In the genomic region with DNA sequence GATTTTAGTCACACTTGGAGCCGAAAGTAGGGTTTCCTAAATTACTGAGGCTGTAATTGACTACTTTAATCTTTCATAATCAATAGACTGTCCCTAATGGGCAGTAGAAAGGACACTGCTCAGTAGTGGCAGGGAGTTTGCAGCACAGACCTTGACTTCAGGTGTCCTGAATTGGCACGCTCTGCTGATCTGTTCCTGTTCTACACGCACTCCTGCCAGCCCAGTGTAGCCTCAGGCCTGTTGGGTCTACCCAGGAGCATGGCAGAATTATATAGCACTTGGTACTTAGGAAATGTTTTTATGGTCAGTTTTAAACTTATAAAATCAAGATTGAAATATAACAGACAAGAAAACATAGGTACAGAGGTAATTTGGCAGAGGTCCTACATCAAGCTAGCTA, we compare ENCODE assay signal across 11 cellular contexts. TPM values are rescaled to one million over a fixed set of nuclear protein-coding genes. Genes with fewer than 3 reads are reported as not detected.
DNase-seq lines count a peak whose midpoint lies in the region; ATAC-seq, FAIRE-seq and TF ChIP-seq lines count a peak whose summit lies in the region.
"Had no signal": no experiment of that assay in that cellular context is flagged by ENCODE, and none has a peak within 500 bp of the region (broad histone marks: within the 10 kb centered on the region; RNA-seq: fewer than 3 reads in every experiment).

No MANE protein-coding gene starts in this region.

- H2AFZ ChIP-seq in GM23338 (no peak overlapping the region), K562 (ENCODE audit: low read depth, low read length) (no peak overlapping the region)

- peaks cover 40% of the 10 kb centered on the region for H3K36me3 Mint-ChIP-seq in GM23338 (ENCODE audit: low read depth)

- H3K9ac ChIP-seq in K562 (ENCODE audit: insufficient read depth in 1 of 2, low read depth in 2 of 2, low read length in 2 of 2) (peak overlapping the region in 1 of 2 experiments; percentile 18; a peak in 1 of 4 replicates), mesendoderm (ENCODE audit: low read length) (no peak overlapping the region)

- H3F3A ChIP-seq in GM23338 (replicated peaks; ENCODE audit: low read depth): peaks cover 33% of the 10 kb centered on the region

- CTCF ChIA-PET in A673 (lab: Charles Lee): interaction anchor here (1.0 kb wide), 1 partner anchor 21 kb away, joined by 4 read pairs; no protein-coding TSS in a partner anchor
- CTCF ChIA-PET in K562 (lab: Yijun Ruan, JAX; ENCODE audit: low intra/inter-chr PET ratio): interaction anchor here (0.8 to 2.3 kb wide), 2 partner anchors 115 to 132 kb away, joined by 3 to 11 read pairs; no protein-coding TSS in a partner anchor

- no peak overlapping the region for H3K4ac ChIP-seq in mesendoderm (ENCODE audit: low read depth, low read length)

- no peak overlapping the region for H2BK5ac ChIP-seq in mesendoderm (ENCODE audit: low read length)

- 95% methylated on average over 3 of the region's 3 CpGs for WGBS in K562 (ENCODE audit: insufficient coverage, low coverage, missing lambda C conversion rate)
- WGBS in mesendoderm (ENCODE audit: extremely low coverage, insufficient coverage, low lambda C conversion rate): no CpG with 5 or more reads among the region's 3 CpGs

- no peaks in the 10 kb centered on the region for H3K9me2 ChIP-seq in GM23338 (ENCODE audit: insufficient read depth)

- H2BK15ac ChIP-seq in mesendoderm (replicated peaks; ENCODE audit: low read depth): no peak overlapping the region

- TF ChIP-seq POLR2A in K562 (conservative IDR thresholded peaks at IDR 0.05): no peak

- DNase-seq in A673 (ENCODE audit: low spot score): no peak
- DNase-seq in GM23338 (ENCODE audit: low spot score): no peak
- no peak for DNase-seq in K562 (ENCODE audit: extremely low read depth in 1 of 4, low spot score in 3 of 4)
- DNase-seq in mesendoderm: no peak
- no peak for DNase-seq in COR-L47 (lab: John Stamatoyannopoulos, UW)
- DNase-seq in NCI-H446 treated with DMSO at 0.1 percent for 48 hours (lab: John Stamatoyannopoulos, UW): no peak
- DNase-seq in activated CD4-positive, alpha-beta T cell treated with anti-CD3 and anti-CD28 coated beads for 48 hours: no peak
- DNase-seq: brain microvascular endothelial cell, NCI-H2081 had no signal

- in situ Hi-C loops in K562 (cut with MboI): no loop called here

- H3K18ac ChIP-seq in mesendoderm (ENCODE audit: low read length): no peak overlapping the region

- H3K4me2 ChIP-seq in GM23338 (no peak overlapping the region), K562 (ENCODE audit: insufficient read depth, low read length) (no peak overlapping the region), mesendoderm (ENCODE audit: low read length) (no peak overlapping the region)

- no peaks in the 10 kb centered on the region for H3K9me1 ChIP-seq in K562 (ENCODE audit: control insufficient read depth, insufficient read depth, low read length)

- H3K56ac ChIP-seq in mesendoderm (ENCODE audit: low read length): peak overlapping the region; percentile 43

- no peak overlapping the region; the same call in 1 of the 2 replicates for H3K27ac Mint-ChIP-seq in GM23338

- no peak overlapping the region for H2BK120ac ChIP-seq in mesendoderm (ENCODE audit: low read depth, low read length)

- POLR2A ChIA-PET in A673 (lab: Charles Lee; ENCODE audit: low non-redundant PET) (no interaction called here), K562 (lab: Yijun Ruan, JAX) (interaction anchor here (0.6 to 3.5 kb wide), 11 partner anchors 8 to 218 kb away, joined by 3 to 29 read pairs (median 3); a partner anchor contains a TSS)

- TF ChIP-seq RAD21 in K562 (CRISPR knock-in tag; conservative IDR thresholded peaks at IDR 0.05 in 1 of 2, IDR thresholded peaks at IDR 0.05 in 1 of 2): no peak

- H3K79me2 ChIP-seq in GM23338 (replicated peaks; ENCODE audit: insufficient read depth): peaks cover 100% of the 10 kb centered on the region
- peaks cover 100% of the 10 kb centered on the region for H3K79me2 ChIP-seq in K562 (ENCODE audit: control insufficient read depth, insufficient read depth, low read length)
- peaks cover 99% of the 10 kb centered on the region for H3K79me2 ChIP-seq in mesendoderm (ENCODE audit: control insufficient read depth, insufficient read depth, low read length)

- no peak overlapping the region for H4K5ac ChIP-seq in mesendoderm (ENCODE audit: low read length)

- no peaks in the 10 kb centered on the region; the same call in 2 of the 3 replicates for H3K9me3 Mint-ChIP-seq in GM23338

- H3K27me3 Mint-ChIP-seq in GM23338 (ENCODE audit: insufficient read depth, low read depth, poor library complexity): no peaks in the 10 kb centered on the region

- no peak overlapping the region for H3K4me3 Mint-ChIP-seq in GM23338

- BruUV-seq in A673 (replicated peaks; lab: Mats Ljungman, UMichigan): no TSS peak
- no TSS peak for BruUV-seq in K562 (replicated peaks; lab: Mats Ljungman, UMichigan)

- no peaks in the 10 kb centered on the region for H3K27me3 ChIP-seq in A673 (replicated peaks; ENCODE audit: insufficient read depth, low read depth, low read length, poor library complexity)
- H3K27me3 ChIP-seq in GM23338 (ENCODE audit: insufficient read depth): no peaks in the 10 kb centered on the region
- no peaks in the 10 kb centered on the region for H3K27me3 ChIP-seq in K562 (ENCODE audit: control insufficient read depth in 2 of 2, insufficient read depth in 2 of 2, low read length in 2 of 2)
- H3K27me3 ChIP-seq in mesendoderm (ENCODE audit: insufficient read depth, low read length, poor library complexity): no peaks in the 10 kb centered on the region
- H3K27me3 ChIP-seq: brain microvascular endothelial cell had no signal

- ATAC-seq in GM23338: peak; percentile 10; the same call in 1 of the 3 replicates
- peak; percentile 9; the same call in 2 of the 3 replicates for ATAC-seq in K562
- ATAC-seq in GM19351 (IDR thresholded peaks at IDR 0.05; ENCODE audit: unreplicated experiment): no peak

- TF ChIP-seq EP300 in K562 (IDR thresholded peaks at IDR 0.05; ENCODE audit: low read length): no peak

- H3K36me3 ChIP-seq in A673 (ENCODE audit: insufficient read depth, low read length, poor library complexity, severe bottlenecking) (peaks cover 35% of the 10 kb centered on the region), GM23338 (ENCODE audit: insufficient read depth) (peaks cover 9% of the 10 kb centered on the region; the same call in 1 of the 2 replicates), K562 (ENCODE audit: control insufficient read depth, insufficient read depth, low read length) (peaks cover 96% of the 10 kb centered on the region), mesendoderm (ENCODE audit: control insufficient read depth, insufficient read depth, low read length) (peaks cover 4% of the 10 kb centered on the region)

- H4K8ac ChIP-seq in mesendoderm (ENCODE audit: low read depth, low read length): no peak overlapping the region

- no peaks in the 10 kb centered on the region for H3K9me3 ChIP-seq in A673 (ENCODE audit: low read depth, low read length, poor library complexity, severe bottlenecking)
- no peaks in the 10 kb centered on the region for H3K9me3 ChIP-seq in K562 (replicated peaks; ENCODE audit: control insufficient read depth, insufficient read depth, low read depth, low read length)

- H3K4me3 ChIP-seq in A673 (ENCODE audit: low read depth, low read length, poor library complexity, severe bottlenecking) (no peak overlapping the region), GM23338 (no peak overlapping the region), K562 (no peak overlapping the region), mesendoderm (ENCODE audit: low read length) (no peak overlapping the region)

- H3K4me1 ChIP-seq in A673 (ENCODE audit: insufficient read depth, low read length, poor library complexity, severe bottlenecking): peaks cover 54% of the 10 kb centered on the region
- peaks cover 38% of the 10 kb centered on the region for H3K4me1 ChIP-seq in GM23338 (ENCODE audit: insufficient read depth)
- H3K4me1 ChIP-seq in K562 (replicated peaks in 1 of 2; ENCODE audit: control insufficient read depth in 2 of 2, insufficient read depth in 2 of 2, low read length in 2 of 2): peaks cover 0 to 6% of the 10 kb centered on the region in 2 experiments; a peak in 3 of 5 replicates
- peaks cover 5% of the 10 kb centered on the region for H3K4me1 ChIP-seq in mesendoderm (ENCODE audit: control insufficient read depth, low read depth, low read length)

- no peak overlapping the region for H3K23ac ChIP-seq in mesendoderm (ENCODE audit: low read length)

- H3K4me1 Mint-ChIP-seq in GM23338: peaks cover 45% of the 10 kb centered on the region

- peak overlapping the region; percentile 26 for H3K27ac ChIP-seq in A673 (ENCODE audit: low read depth, low read length, poor library complexity, severe bottlenecking)
- peak overlapping the region; percentile 51 for H3K27ac ChIP-seq in GM23338 (ENCODE audit: low read depth)
- peak overlapping the region; percentile 8; the same call in 1 of the 3 replicates for H3K27ac ChIP-seq in K562 (ENCODE audit: extremely low read depth, low read depth, low read length)
- H3K27ac ChIP-seq in mesendoderm (ENCODE audit: low read depth, low read length): no peak overlapping the region
- H3K27ac ChIP-seq: brain microvascular endothelial cell had no signal

- TF ChIP-seq CTCF in A673 (conservative IDR thresholded peaks at IDR 0.05; ENCODE audit: low read depth, low read length): no peak
- TF ChIP-seq CTCF in GM23338 (conservative IDR thresholded peaks at IDR 0.05; ENCODE audit: low read depth in 2 of 2): no peak
- no peak for TF ChIP-seq CTCF in K562 (IDR thresholded peaks at IDR 0.05 in 2 of 3, conservative IDR thresholded peaks at IDR 0.05 in 1 of 3; ENCODE audit: insufficient read depth in 2 of 3, low read depth in 1 of 3, low read length in 3 of 3)

- intact Hi-C loops in A673 (cut with micrococcal nuclease; ENCODE audit: unreplicated experiment): no loop called here
- intact Hi-C loops in K562 (cut with micrococcal nuclease): loop anchor here (1.0 kb wide), 1 partner anchor 115 kb away; no protein-coding TSS in a partner anchor

- peaks cover 90% of the 10 kb centered on the region for H4K20me1 ChIP-seq in GM23338 (replicated peaks; ENCODE audit: insufficient read depth)
- peaks cover 89% of the 10 kb centered on the region for H4K20me1 ChIP-seq in K562 (replicated peaks; ENCODE audit: control insufficient read depth, insufficient read depth, low read length)

- H2AK5ac ChIP-seq in mesendoderm (ENCODE audit: low read length): no peak overlapping the region

- FAIRE-seq in K562 (lab: Jason Lieb, UNC): no peak
- FAIRE-seq: D721Med had no signal

- H3K79me1 ChIP-seq in mesendoderm (ENCODE audit: low read length): peaks cover 6% of the 10 kb centered on the region

RNA-seq across cellular contexts. Expression of a gene that starts 9.0 kb away (rescaled TPM):
- total RNA-seq in A673 (2021): 432 and 453 TPM in 2 replicates
- total RNA-seq in GM23338 (2014; rRNA removed; shearing (Covaris generic)): 298 and 309 TPM in 2 replicates
- polyA plus RNA-seq in GM23338 (2016; fragmentation: Nextera tagmentation; extraction: Ambion mirVana): 183 and 197 TPM in 2 replicates
- 135 and 180 TPM in 2 replicates for total RNA-seq in K562 (2011; cell fraction: chromatin; rRNA removed; ENCODE audit: low replicate concordance)
- 102 and 103 TPM in 2 replicates for total RNA-seq in K562 (2011; cell fraction: nucleolus; rRNA removed)
- total RNA-seq in K562 (2011; cell fraction: nucleoplasm; rRNA removed): 156 and 188 TPM in 2 replicates
- total RNA-seq in K562 (2014; rRNA removed): 315 and 338 TPM in 2 replicates
- total RNA-seq in K562 (2014; rRNA removed; fragmentation: Illumina TruSeq; extraction: Trizol): 262 and 319 TPM in 2 replicates
- total RNA-seq in K562 (2015; rRNA removed; fragmentation: Illumina TruSeq; extraction: Trizol): 350 and 354 TPM in 2 replicates
- total RNA-seq in K562 (2021): 408 and 416 TPM in 2 replicates
- 346 and 435 TPM in 2 replicates for polyA plus RNA-seq in K562 (2011; rRNA removed)
- 391 and 403 TPM in 2 replicates for polyA plus RNA-seq in K562 (2011; cell fraction: cytosol; rRNA removed)
- polyA plus RNA-seq in K562 (2011; cell fraction: nucleus; rRNA removed): 160 and 185 TPM in 2 replicates
- 372 and 407 TPM in 2 replicates for polyA plus RNA-seq in K562 (2012)
- polyA plus RNA-seq in K562 (2014; fragmentation: Illumina TruSeq; extraction: Trizol): 319 and 334 TPM in 2 replicates
- polyA plus RNA-seq in K562 (2014; fragmentation: Nextera tagmentation; extraction: Ambion mirVana): 10 to 100 TPM; 11.0 to 15.9 TPM
- 369 and 425 TPM in 2 replicates for polyA plus RNA-seq in K562 (2014; rRNA removed)
- polyA minus RNA-seq in K562 (2011; rRNA and poly(A)+ RNA removed): 295 and 304 TPM in 2 replicates
- polyA minus RNA-seq in K562 (2011; cell fraction: cytosol; rRNA and poly(A)+ RNA removed): 159 and 193 TPM in 2 replicates
- polyA minus RNA-seq in K562 (2011; cell fraction: nucleus; rRNA and poly(A)+ RNA removed): 95.7 and 151 TPM in 2 replicates
- polyA plus RNA-seq in mesendoderm (2013, experiment 1 of 2): 274 TPM
- polyA plus RNA-seq in mesendoderm (2013, experiment 2 of 2): 271 TPM

RNA-seq across cellular contexts. Expression of a gene that starts 26.7 kb away (rescaled TPM):
- total RNA-seq in A673 (2021) (0.28 and 0.58 TPM in 2 replicates), K562 (2014; rRNA removed) (0.29 and 0.45 TPM in 2 replicates), K562 (2014; rRNA removed; fragmentation: Illumina TruSeq; extraction: Trizol) (0.15 TPM in 1 of 2 replicates, not detected in the other), K562 (2015; rRNA removed; fragmentation: Illumina TruSeq; extraction: Trizol) (0.11 and 0.23 TPM in 2 replicates), K562 (2021) (0.29 and 0.58 TPM in 2 replicates)
- total RNA-seq in GM23338 (2014; rRNA removed; shearing (Covaris generic)): 0.08 TPM in 1 of 2 replicates, not detected in the other
- polyA plus RNA-seq in GM23338 (2016; fragmentation: Nextera tagmentation; extraction: Ambion mirVana) (0.94 and 1.5 TPM in 2 replicates), K562 (2011; rRNA removed) (0.24 and 0.65 TPM in 2 replicates), K562 (2014; fragmentation: Illumina TruSeq; extraction: Trizol) (0.40 and 0.47 TPM in 2 replicates), K562 (2014; fragmentation: Nextera tagmentation; extraction: Ambion mirVana) (under 1 TPM; 0.24 to 0.25 TPM), K562 (2014; rRNA removed) (0.24 and 0.78 TPM in 2 replicates)
- total RNA-seq in K562 (2011; cell fraction: chromatin; rRNA removed; ENCODE audit: low replicate concordance): 1.1 and 2.4 TPM in 2 replicates
- 0.39 and 1.8 TPM in 2 replicates for total RNA-seq in K562 (2011; cell fraction: nucleolus; rRNA removed)
- 1.1 and 1.5 TPM in 2 replicates for total RNA-seq in K562 (2011; cell fraction: nucleoplasm; rRNA removed)
- polyA plus RNA-seq in K562 (2011; cell fraction: cytosol; rRNA removed): 0.19 and 0.57 TPM in 2 replicates
- 0.18 and 0.64 TPM in 2 replicates for polyA plus RNA-seq in K562 (2011; cell fraction: nucleus; rRNA removed)
- 0.68 and 0.76 TPM in 2 replicates for polyA plus RNA-seq in K562 (2012)
- polyA minus RNA-seq in K562 (2011; rRNA and poly(A)+ RNA removed): 0.53 TPM in 1 of 2 replicates, not detected in the other
- polyA minus RNA-seq in K562 (2011; cell fraction: cytosol; rRNA and poly(A)+ RNA removed): not detected in 2 replicates
- polyA minus RNA-seq in K562 (2011; cell fraction: nucleus; rRNA and poly(A)+ RNA removed): 0.54 TPM in 1 of 2 replicates, not detected in the other
- 0.42 TPM for polyA plus RNA-seq in mesendoderm (2013, experiment 1 of 2)
- polyA plus RNA-seq in mesendoderm (2013, experiment 2 of 2): 0.41 TPM
